In the genomic region with DNA sequence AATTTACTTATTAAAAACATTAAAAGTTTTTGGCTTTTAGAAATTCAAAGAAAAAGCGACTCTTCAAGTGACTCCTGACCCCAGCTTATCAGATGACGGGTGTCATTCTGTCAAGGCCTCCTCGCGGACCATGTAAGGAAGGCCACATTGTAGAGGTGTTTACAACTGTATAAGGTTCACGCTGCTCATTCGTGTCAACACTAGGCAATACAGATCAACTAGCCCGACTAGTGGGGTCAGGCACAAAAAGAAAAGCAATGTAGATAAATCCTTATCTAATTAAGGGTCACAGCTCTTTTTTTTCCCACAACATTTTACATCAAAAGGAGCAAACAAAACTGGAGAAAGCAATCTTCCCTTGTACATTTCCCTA, we compare ENCODE assay signal across 2 cellular contexts.
A peak's percentile ranks its signal among the peaks of the same experiment; 100 is the strongest.
TF ChIP-seq lines count a peak whose summit lies in the region.

No MANE protein-coding gene starts in this region.

TF ChIP-seq in HepG2, 621 proteins besides CTCF, POLR2A, EP300 and RAD21 (continued from another document and continues in another):
- TF ChIP-seq, protein P1, sequence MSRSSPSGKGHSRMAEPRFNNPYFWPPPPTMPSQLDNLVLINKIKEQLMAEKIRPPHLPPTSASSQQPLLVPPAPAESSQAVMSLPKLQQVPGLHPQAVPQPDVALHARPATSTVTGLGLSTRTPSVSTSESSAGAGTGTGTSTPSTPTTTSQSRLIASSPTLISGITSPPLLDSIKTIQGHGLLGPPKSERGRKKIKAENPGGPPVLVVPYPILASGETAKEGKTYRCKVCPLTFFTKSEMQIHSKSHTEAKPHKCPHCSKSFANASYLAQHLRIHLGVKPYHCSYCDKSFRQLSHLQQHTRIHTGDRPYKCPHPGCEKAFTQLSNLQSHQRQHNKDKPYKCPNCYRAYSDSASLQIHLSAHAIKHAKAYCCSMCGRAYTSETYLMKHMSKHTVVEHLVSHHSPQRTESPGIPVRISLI (CRISPR knock-in tag; IDR thresholded peaks at IDR 0.05; ENCODE audit: borderline replicate concordance) = peak; percentile 64; the same call in 1 of the 2 replicates
- TF ChIP-seq, protein P2, sequence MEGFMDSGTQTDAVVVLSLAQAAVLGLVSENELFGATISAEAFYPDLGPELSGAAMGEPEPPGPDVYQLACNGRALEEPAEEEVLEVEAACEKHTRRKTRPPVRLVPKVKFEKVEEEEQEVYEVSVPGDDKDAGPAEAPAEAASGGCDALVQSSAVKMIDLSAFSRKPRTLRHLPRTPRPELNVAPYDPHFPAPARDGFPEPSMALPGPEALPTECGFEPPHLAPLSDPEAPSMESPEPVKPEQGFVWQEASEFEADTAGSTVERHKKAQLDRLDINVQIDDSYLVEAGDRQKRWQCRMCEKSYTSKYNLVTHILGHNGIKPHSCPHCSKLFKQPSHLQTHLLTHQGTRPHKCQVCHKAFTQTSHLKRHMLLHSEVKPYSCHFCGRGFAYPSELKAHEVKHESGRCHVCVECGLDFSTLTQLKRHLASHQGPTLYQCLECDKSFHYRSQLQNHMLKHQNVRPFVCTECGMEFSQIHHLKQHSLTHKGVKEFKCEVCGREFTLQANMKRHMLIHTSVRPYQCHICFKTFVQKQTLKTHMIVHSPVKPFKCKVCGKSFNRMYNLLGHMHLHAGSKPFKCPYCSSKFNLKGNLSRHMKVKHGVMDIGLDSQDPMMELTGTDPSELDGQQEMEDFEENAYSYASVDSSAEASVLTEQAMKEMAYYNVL (CRISPR knock-in tag; IDR thresholded peaks at IDR 0.05; ENCODE audit: borderline replicate concordance) = no peak
- TF ChIP-seq, protein P3, sequence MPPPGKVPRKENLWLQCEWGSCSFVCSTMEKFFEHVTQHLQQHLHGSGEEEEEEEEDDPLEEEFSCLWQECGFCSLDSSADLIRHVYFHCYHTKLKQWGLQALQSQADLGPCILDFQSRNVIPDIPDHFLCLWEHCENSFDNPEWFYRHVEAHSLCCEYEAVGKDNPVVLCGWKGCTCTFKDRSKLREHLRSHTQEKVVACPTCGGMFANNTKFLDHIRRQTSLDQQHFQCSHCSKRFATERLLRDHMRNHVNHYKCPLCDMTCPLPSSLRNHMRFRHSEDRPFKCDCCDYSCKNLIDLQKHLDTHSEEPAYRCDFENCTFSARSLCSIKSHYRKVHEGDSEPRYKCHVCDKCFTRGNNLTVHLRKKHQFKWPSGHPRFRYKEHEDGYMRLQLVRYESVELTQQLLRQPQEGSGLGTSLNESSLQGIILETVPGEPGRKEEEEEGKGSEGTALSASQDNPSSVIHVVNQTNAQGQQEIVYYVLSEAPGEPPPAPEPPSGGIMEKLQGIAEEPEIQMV (CRISPR knock-in tag; IDR thresholded peaks at IDR 0.05; ENCODE audit: low read depth) = peak; percentile 71
- TF ChIP-seq FOXA1 (IDR thresholded peaks at IDR 0.05) (no peak), FOXA1 (CRISPR knock-in tag; IDR thresholded peaks at IDR 0.05) (peak; percentile 80), ATF7-NPFF (CRISPR knock-in tag; IDR thresholded peaks at IDR 0.05; ENCODE audit: low read depth) (no peak), FOXK1 (CRISPR knock-in tag; IDR thresholded peaks at IDR 0.05; ENCODE audit: borderline replicate concordance, low read depth) (peak; percentile 83; the same call in 1 of the 2 replicates), SOX13 (IDR thresholded peaks at IDR 0.05) (no peak), SOX13 (CRISPR knock-in tag; conservative IDR thresholded peaks at IDR 0.05 in 1 of 2, IDR thresholded peaks at IDR 0.05 in 1 of 2) (peak in 1 of 2 experiments; percentile 71; a peak in 2 of 4 replicates), ONECUT2 (CRISPR knock-in tag; IDR thresholded peaks at IDR 0.05) (no peak), GATAD2A (CRISPR knock-in tag; IDR thresholded peaks at IDR 0.05) (peak; percentile 77), SRF (IDR thresholded peaks at IDR 0.05; ENCODE audit: low read depth, low read length) (peak; percentile 78), ZNF781 (CRISPR knock-in tag; IDR thresholded peaks at IDR 0.05; ENCODE audit: borderline replicate concordance, not compliant biosample characterization) (no peak)
- TF ChIP-seq, protein P4, sequence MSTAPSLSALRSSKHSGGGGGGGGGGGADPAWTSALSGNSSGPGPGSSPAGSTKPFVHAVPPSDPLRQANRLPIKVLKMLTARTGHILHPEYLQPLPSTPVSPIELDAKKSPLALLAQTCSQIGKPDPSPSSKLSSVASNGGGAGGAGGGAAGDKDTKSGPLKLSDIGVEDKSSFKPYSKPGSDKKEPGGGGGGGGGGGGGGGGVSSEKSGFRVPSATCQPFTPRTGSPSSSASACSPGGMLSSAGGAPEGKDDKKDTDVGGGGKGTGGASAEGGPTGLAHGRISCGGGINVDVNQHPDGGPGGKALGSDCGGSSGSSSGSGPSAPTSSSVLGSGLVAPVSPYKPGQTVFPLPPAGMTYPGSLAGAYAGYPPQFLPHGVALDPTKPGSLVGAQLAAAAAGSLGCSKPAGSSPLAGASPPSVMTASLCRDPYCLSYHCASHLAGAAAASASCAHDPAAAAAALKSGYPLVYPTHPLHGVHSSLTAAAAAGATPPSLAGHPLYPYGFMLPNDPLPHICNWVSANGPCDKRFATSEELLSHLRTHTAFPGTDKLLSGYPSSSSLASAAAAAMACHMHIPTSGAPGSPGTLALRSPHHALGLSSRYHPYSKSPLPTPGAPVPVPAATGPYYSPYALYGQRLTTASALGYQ (CRISPR knock-in tag; IDR thresholded peaks at IDR 0.05) = 0 out of 2 replicates have a peak, but pooled peaks have one; percentile 54
- TF ChIP-seq, protein P5, sequence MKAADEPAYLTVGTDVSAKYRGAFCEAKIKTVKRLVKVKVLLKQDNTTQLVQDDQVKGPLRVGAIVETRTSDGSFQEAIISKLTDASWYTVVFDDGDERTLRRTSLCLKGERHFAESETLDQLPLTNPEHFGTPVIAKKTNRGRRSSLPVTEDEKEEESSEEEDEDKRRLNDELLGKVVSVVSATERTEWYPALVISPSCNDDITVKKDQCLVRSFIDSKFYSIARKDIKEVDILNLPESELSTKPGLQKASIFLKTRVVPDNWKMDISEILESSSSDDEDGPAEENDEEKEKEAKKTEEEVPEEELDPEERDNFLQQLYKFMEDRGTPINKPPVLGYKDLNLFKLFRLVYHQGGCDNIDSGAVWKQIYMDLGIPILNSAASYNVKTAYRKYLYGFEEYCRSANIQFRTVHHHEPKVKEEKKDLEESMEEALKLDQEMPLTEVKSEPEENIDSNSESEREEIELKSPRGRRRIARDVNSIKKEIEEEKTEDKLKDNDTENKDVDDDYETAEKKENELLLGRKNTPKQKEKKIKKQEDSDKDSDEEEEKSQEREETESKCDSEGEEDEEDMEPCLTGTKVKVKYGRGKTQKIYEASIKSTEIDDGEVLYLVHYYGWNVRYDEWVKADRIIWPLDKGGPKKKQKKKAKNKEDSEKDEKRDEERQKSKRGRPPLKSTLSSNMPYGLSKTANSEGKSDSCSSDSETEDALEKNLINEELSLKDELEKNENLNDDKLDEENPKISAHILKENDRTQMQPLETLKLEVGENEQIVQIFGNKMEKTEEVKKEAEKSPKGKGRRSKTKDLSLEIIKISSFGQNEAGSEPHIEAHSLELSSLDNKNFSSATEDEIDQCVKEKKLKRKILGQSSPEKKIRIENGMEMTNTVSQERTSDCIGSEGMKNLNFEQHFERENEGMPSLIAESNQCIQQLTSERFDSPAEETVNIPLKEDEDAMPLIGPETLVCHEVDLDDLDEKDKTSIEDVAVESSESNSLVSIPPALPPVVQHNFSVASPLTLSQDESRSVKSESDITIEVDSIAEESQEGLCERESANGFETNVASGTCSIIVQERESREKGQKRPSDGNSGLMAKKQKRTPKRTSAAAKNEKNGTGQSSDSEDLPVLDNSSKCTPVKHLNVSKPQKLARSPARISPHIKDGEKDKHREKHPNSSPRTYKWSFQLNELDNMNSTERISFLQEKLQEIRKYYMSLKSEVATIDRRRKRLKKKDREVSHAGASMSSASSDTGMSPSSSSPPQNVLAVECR (CRISPR knock-in tag; IDR thresholded peaks at IDR 0.05; ENCODE audit: borderline replicate concordance) = peak; percentile 54; the same call in 1 of the 2 replicates

TF ChIP-seq in K562, 482 proteins besides CTCF, POLR2A, EP300 and RAD21 (continued from another document and continues in another):
- TF ChIP-seq, protein P6, sequence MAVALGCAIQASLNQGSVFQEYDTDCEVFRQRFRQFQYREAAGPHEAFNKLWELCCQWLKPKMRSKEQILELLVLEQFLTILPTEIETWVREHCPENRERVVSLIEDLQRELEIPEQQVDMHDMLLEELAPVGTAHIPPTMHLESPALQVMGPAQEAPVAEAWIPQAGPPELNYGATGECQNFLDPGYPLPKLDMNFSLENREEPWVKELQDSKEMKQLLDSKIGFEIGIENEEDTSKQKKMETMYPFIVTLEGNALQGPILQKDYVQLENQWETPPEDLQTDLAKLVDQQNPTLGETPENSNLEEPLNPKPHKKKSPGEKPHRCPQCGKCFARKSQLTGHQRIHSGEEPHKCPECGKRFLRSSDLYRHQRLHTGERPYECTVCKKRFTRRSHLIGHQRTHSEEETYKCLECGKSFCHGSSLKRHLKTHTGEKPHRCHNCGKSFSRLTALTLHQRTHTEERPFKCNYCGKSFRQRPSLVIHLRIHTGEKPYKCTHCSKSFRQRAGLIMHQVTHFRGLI (CRISPR knock-in tag; IDR thresholded peaks at IDR 0.05) = no peak
- TF ChIP-seq, protein P7, sequence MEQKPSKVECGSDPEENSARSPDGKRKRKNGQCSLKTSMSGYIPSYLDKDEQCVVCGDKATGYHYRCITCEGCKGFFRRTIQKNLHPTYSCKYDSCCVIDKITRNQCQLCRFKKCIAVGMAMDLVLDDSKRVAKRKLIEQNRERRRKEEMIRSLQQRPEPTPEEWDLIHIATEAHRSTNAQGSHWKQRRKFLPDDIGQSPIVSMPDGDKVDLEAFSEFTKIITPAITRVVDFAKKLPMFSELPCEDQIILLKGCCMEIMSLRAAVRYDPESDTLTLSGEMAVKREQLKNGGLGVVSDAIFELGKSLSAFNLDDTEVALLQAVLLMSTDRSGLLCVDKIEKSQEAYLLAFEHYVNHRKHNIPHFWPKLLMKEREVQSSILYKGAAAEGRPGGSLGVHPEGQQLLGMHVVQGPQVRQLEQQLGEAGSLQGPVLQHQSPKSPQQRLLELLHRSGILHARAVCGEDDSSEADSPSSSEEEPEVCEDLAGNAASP (IDR thresholded peaks at IDR 0.05) = no peak
- no peak for TF ChIP-seq ZNF408 (CRISPR knock-in tag; IDR thresholded peaks at IDR 0.05; ENCODE audit: low read depth)
- no peak for TF ChIP-seq SETDB1 (IDR thresholded peaks at IDR 0.05; ENCODE audit: low read length)
- TF ChIP-seq BHLHE40 (IDR thresholded peaks at IDR 0.05; ENCODE audit: low read length) = no peak
- TF ChIP-seq, protein P8, sequence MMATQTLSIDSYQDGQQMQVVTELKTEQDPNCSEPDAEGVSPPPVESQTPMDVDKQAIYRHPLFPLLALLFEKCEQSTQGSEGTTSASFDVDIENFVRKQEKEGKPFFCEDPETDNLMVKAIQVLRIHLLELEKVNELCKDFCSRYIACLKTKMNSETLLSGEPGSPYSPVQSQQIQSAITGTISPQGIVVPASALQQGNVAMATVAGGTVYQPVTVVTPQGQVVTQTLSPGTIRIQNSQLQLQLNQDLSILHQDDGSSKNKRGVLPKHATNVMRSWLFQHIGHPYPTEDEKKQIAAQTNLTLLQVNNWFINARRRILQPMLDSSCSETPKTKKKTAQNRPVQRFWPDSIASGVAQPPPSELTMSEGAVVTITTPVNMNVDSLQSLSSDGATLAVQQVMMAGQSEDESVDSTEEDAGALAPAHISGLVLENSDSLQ (IDR thresholded peaks at IDR 0.05) = peak; percentile 71
- TF ChIP-seq HOXB6 (CRISPR knock-in tag; IDR thresholded peaks at IDR 0.05; ENCODE audit: borderline replicate concordance) = no peak
- no peak for TF ChIP-seq FIP1L1 (IDR thresholded peaks at IDR 0.05; ENCODE audit: low read depth, low read length, poor library complexity, severe bottlenecking)
- TF ChIP-seq, protein P9, sequence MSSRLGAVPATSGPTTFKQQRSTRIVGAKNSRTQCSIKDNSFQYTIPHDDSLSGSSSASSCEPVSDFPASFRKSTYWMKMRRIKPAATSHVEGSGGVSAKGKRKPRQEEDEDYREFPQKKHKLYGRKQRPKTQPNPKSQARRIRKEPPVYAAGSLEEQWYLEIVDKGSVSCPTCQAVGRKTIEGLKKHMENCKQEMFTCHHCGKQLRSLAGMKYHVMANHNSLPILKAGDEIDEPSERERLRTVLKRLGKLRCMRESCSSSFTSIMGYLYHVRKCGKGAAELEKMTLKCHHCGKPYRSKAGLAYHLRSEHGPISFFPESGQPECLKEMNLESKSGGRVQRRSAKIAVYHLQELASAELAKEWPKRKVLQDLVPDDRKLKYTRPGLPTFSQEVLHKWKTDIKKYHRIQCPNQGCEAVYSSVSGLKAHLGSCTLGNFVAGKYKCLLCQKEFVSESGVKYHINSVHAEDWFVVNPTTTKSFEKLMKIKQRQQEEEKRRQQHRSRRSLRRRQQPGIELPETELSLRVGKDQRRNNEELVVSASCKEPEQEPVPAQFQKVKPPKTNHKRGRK (tag; IDR thresholded peaks at IDR 0.05) = no peak
- TF ChIP-seq HEY1 (CRISPR knock-in tag; IDR thresholded peaks at IDR 0.05; ENCODE audit: borderline replicate concordance) = no peak
- TF ChIP-seq ZNF830 (CRISPR knock-in tag; IDR thresholded peaks at IDR 0.05) = no peak
- TF ChIP-seq ZNF699 (CRISPR knock-in tag; IDR thresholded peaks at IDR 0.05; ENCODE audit: insufficient replicate concordance) = no peak
- TF ChIP-seq, protein P10, sequence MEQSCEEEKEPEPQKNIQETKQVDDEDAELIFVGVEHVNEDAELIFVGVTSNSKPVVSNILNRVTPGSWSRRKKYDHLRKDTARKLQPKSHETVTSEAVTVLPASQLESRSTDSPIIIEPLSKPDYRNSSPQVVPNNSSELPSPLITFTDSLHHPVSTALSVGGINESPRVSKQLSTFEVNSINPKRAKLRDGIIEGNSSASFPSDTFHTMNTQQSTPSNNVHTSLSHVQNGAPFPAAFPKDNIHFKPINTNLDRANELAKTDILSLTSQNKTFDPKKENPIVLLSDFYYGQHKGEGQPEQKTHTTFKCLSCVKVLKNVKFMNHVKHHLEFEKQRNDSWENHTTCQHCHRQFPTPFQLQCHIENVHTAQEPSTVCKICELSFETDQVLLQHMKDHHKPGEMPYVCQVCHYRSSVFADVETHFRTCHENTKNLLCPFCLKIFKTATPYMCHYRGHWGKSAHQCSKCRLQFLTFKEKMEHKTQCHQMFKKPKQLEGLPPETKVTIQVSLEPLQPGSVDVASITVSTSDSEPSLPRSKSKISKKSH (CRISPR knock-in tag; IDR thresholded peaks at IDR 0.05) = no peak
- no peak for TF ChIP-seq ZNF785 (CRISPR knock-in tag; IDR thresholded peaks at IDR 0.05)
- TF ChIP-seq SMAD4 (CRISPR knock-in tag; conservative IDR thresholded peaks at IDR 0.05) = peak; percentile 38; the same call in 1 of the 2 replicates
- TF ChIP-seq, protein P11, sequence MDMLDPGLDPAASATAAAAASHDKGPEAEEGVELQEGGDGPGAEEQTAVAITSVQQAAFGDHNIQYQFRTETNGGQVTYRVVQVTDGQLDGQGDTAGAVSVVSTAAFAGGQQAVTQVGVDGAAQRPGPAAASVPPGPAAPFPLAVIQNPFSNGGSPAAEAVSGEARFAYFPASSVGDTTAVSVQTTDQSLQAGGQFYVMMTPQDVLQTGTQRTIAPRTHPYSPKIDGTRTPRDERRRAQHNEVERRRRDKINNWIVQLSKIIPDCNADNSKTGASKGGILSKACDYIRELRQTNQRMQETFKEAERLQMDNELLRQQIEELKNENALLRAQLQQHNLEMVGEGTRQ (CRISPR knock-in tag; IDR thresholded peaks at IDR 0.05) = no peak
- no peak for TF ChIP-seq OTX1 (CRISPR knock-in tag; IDR thresholded peaks at IDR 0.05)
- TF ChIP-seq, protein P12, sequence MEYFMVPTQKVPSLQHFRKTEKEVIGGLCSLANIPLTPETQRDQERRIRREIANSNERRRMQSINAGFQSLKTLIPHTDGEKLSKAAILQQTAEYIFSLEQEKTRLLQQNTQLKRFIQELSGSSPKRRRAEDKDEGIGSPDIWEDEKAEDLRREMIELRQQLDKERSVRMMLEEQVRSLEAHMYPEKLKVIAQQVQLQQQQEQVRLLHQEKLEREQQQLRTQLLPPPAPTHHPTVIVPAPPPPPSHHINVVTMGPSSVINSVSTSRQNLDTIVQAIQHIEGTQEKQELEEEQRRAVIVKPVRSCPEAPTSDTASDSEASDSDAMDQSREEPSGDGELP (CRISPR knock-in tag; IDR thresholded peaks at IDR 0.05; ENCODE audit: borderline replicate concordance) = no peak
- no peak for TF ChIP-seq RBM14 (IDR thresholded peaks at IDR 0.05; ENCODE audit: borderline replicate concordance, insufficient read depth, low read depth, low read length)
